In the genomic region with DNA sequence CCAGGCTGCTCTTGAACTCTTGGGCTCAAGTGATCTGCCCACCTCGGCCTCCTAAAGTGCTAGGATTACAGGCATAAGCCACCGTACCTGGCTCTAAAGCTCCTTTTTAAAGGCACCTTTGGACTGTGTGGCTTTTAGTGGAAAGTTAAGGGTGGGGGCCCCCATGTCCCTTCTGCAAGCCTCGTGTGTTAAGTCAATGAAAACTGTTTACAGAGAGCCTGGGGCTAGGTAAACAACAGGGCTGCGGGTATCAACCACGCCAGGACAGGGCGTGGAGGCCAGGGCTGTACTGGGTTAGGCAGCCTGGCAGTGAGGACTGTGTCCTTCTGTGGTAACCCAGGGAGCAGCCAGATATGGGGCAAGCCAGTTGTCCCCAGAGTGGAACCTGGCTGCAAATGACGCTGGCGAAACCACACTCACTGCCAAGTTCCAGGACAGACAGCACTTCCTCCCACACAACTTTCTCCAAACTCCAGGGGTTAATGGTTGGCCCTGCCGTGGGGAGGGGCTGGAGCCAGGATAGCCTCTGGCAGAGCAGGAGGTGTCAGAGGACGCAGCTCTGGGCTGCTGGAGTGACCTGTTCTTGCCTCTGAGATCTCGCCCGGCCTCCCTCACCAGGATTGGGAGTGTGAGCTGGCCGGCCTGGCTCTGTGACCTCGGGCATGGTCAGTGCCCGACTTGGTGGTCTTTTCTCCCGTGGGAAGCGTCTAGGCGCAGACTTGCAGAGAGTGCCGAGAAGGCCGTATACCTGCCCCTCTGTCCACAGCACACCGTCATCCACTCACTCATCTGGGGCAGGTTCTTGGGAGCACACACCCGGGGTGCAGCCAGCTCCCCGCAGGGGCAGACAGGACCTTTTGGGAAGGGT, we compare ENCODE assay signal across 16 cellular contexts. TPM values are rescaled to one million over a fixed set of nuclear protein-coding genes. Genes with fewer than 3 reads are reported as not detected.
DNase-seq lines count a peak whose midpoint lies in the region; ATAC-seq and TF ChIP-seq lines count a peak whose summit lies in the region.
"Had no signal": no experiment of that assay in that cellular context is flagged by ENCODE, and none has a peak within 500 bp of the region (broad histone marks: within the 10 kb centered on the region; RNA-seq: fewer than 3 reads in every experiment).

No MANE protein-coding gene starts in this region.

- peak overlapping the region; percentile 53 for H3K4ac ChIP-seq in neuronal stem cell (ENCODE audit: low read length)

- TF ChIP-seq CTCF in CD4-positive, alpha-beta T cell (IDR thresholded peaks at IDR 0.05) = no peak
- TF ChIP-seq CTCF in chondrocyte (IDR thresholded peaks at IDR 0.05) (no peak), smooth muscle cell (IDR thresholded peaks at IDR 0.05; ENCODE audit: borderline replicate concordance, insufficient read depth, poor library complexity, severe bottlenecking) (no peak)

- peak overlapping the region; percentile 66 for H2BK5ac ChIP-seq in neuronal stem cell (ENCODE audit: low read length)

- intact Hi-C loops in CD4-positive, alpha-beta T cell (cut with DNase I, micrococcal nuclease) = loop anchor here in 1 of 2 experiments (2.0 to 10.0 kb wide), 2 partner anchors 17 to 49 kb away; a partner anchor contains a TSS
- intact Hi-C loops in left cardiac atrium (cut with DNase I) = no loop called here

- peaks cover 18 to 21% of the 10 kb centered on the region in 2 donors for H3K4me1 ChIP-seq in neuronal stem cell (ENCODE audit: control insufficient read depth in 2 of 2, insufficient read depth in 1 of 2, low read depth in 1 of 2, low read length in 2 of 2)
- H3K4me1 ChIP-seq in GM23248 (ENCODE audit: insufficient read depth) = peaks cover 7% of the 10 kb centered on the region; the same call in 1 of the 2 replicates
- H3K4me1 ChIP-seq in smooth muscle cell (ENCODE audit: low read depth) = peaks cover 18% of the 10 kb centered on the region

- H3K9me3 ChIP-seq in CD4-positive, alpha-beta T cell (ENCODE audit: control insufficient read depth, low read length) = no peaks in the 10 kb centered on the region
- H3K9me3 ChIP-seq in neuronal stem cell (replicated peaks in 1 of 2; ENCODE audit: control insufficient read depth in 2 of 2, insufficient read depth in 1 of 2, low read depth in 1 of 2, low read length in 2 of 2) = peaks cover 0 to 5% of the 10 kb centered on the region in 2 donors
- H3K9me3 ChIP-seq in GM23248 (ENCODE audit: low read depth) = no peaks in the 10 kb centered on the region
- no peaks in the 10 kb centered on the region for H3K9me3 ChIP-seq in smooth muscle cell (replicated peaks; ENCODE audit: low read depth)
- H3K9me3 ChIP-seq: ovary had no signal

- peak overlapping the region; percentile 93 for H2BK15ac ChIP-seq in neuronal stem cell (ENCODE audit: low read length)

- H2AK5ac ChIP-seq in neuronal stem cell (ENCODE audit: low read depth, low read length) = peak overlapping the region; percentile 86

- no peak overlapping the region for H4K8ac ChIP-seq in neuronal stem cell (ENCODE audit: low read depth, low read length)

- H3F3A ChIP-seq in GM23248 (ENCODE audit: insufficient read depth) (no peaks in the 10 kb centered on the region), smooth muscle cell (ENCODE audit: low read depth) (no peaks in the 10 kb centered on the region)

- H3K27ac ChIP-seq in CD4-positive, alpha-beta T cell (ENCODE audit: low read depth, low read length) = no peak overlapping the region
- H3K27ac ChIP-seq in neuronal stem cell (replicated peaks; ENCODE audit: low read length) (no peak overlapping the region), GM23248 (no peak overlapping the region), smooth muscle cell (ENCODE audit: low read depth) (no peak overlapping the region)

- H4K20me1 ChIP-seq in GM23248 (ENCODE audit: insufficient read depth) (no peaks in the 10 kb centered on the region), smooth muscle cell (ENCODE audit: low read depth) (peaks cover 74% of the 10 kb centered on the region)

- peaks cover 35% of the 10 kb centered on the region for H3K79me2 ChIP-seq in GM23248 (ENCODE audit: insufficient read depth)
- H3K79me2 ChIP-seq in smooth muscle cell (ENCODE audit: low read depth) = peaks cover 34% of the 10 kb centered on the region

- peak overlapping the region; percentile 90 for H2BK12ac ChIP-seq in neuronal stem cell (ENCODE audit: low read length)

- in situ Hi-C loops in GM23248 (cut with MboI) = no loop called here

- H3K4me2 ChIP-seq in neuronal stem cell (ENCODE audit: insufficient read depth, low read length, poor library complexity, severe bottlenecking) (no peak overlapping the region), GM23248 (ENCODE audit: unreplicated experiment) (no peak overlapping the region), smooth muscle cell (no peak overlapping the region)

- POLR2A ChIA-PET in CD4-positive, alpha-beta T cell (lab: Charles Lee) = interaction anchor here (1.2 to 3.1 kb wide), 3 partner anchors 9 to 34 kb away, joined by 3 to 41 read pairs (median 9); a partner anchor contains a TSS

- no peak overlapping the region for H3K9ac ChIP-seq in neuronal stem cell (ENCODE audit: low read depth, low read length, poor library complexity)
- no peak overlapping the region for H3K9ac ChIP-seq in GM23248
- no peak overlapping the region for H3K9ac ChIP-seq in smooth muscle cell (ENCODE audit: low read depth)

- H3K27me3 ChIP-seq in CD4-positive, alpha-beta T cell (ENCODE audit: control insufficient read depth, insufficient read depth, low read length) = no peaks in the 10 kb centered on the region
- H3K27me3 ChIP-seq in neuronal stem cell (ENCODE audit: control insufficient read depth in 3 of 3, insufficient read depth in 3 of 3, low read depth in 1 of 3, low read length in 3 of 3) (peaks cover 0 to 3% (median 0%) of the 10 kb centered on the region in 3 experiments), GM23248 (replicated peaks; ENCODE audit: insufficient read depth) (no peaks in the 10 kb centered on the region), smooth muscle cell (ENCODE audit: low read depth) (no peaks in the 10 kb centered on the region)
- H3K27me3 ChIP-seq: ovary had no signal

- no peaks in the 10 kb centered on the region for H3K36me3 Mint-ChIP-seq in CD4-positive, alpha-beta T cell (ENCODE audit: low read depth)
- no peaks in the 10 kb centered on the region for H3K36me3 Mint-ChIP-seq in chondrocyte (ENCODE audit: low read depth)
- H3K36me3 Mint-ChIP-seq in activated naive CD8-positive, alpha-beta T cell treated with anti-CD3 and anti-CD28 coated beads, Interleukin-2, amount 50 U/mL, for 24 hours (ENCODE audit: low read depth) = peaks cover 8% of the 10 kb centered on the region

- H2BK120ac ChIP-seq in neuronal stem cell (ENCODE audit: low read depth, low read length) = peak overlapping the region; percentile 76

- H3K4me3 Mint-ChIP-seq in CD4-positive, alpha-beta T cell = no peak overlapping the region
- H3K4me3 Mint-ChIP-seq in chondrocyte (ENCODE audit: unreplicated experiment) = no peak overlapping the region
- H3K4me3 Mint-ChIP-seq in activated naive CD8-positive, alpha-beta T cell treated with anti-CD3 and anti-CD28 coated beads, Interleukin-2, amount 50 U/mL, for 24 hours = no peak overlapping the region
- H3K4me3 Mint-ChIP-seq: stimulated activated naive CD8-positive, alpha-beta T cell treated with anti-CD3 and anti-CD28 coated beads, Interleukin-15, amount 100 ng/mL, for 72 hours had no signal

- no peaks in the 10 kb centered on the region for H3K9me3 Mint-ChIP-seq in CD4-positive, alpha-beta T cell
- no peaks in the 10 kb centered on the region for H3K9me3 Mint-ChIP-seq in chondrocyte (ENCODE audit: low read depth)
- H3K9me3 Mint-ChIP-seq in activated naive CD8-positive, alpha-beta T cell treated with anti-CD3 and anti-CD28 coated beads, Interleukin-2, amount 50 U/mL, for 24 hours = no peaks in the 10 kb centered on the region
- H3K9me3 Mint-ChIP-seq: activated CD4-positive, alpha-beta T cell treated with anti-CD3 and anti-CD28 coated beads, Interleukin-2, amount 10 ng/mL, durations not matched to agents 24 days and 14 days; stimulated activated naive CD8-positive, alpha-beta T cell treated with anti-CD3 and anti-CD28 coated beads, Interleukin-15, amount 100 ng/mL, for 72 hours had no signal

- no peaks in the 10 kb centered on the region for H3K27me3 Mint-ChIP-seq in CD4-positive, alpha-beta T cell
- H3K27me3 Mint-ChIP-seq in chondrocyte (ENCODE audit: low read depth) = no peaks in the 10 kb centered on the region
- no peaks in the 10 kb centered on the region for H3K27me3 Mint-ChIP-seq in activated naive CD8-positive, alpha-beta T cell treated with anti-CD3 and anti-CD28 coated beads, Interleukin-2, amount 50 U/mL, for 24 hours
- H3K27me3 Mint-ChIP-seq: activated CD4-positive, alpha-beta T cell treated with anti-CD3 and anti-CD28 coated beads, Interleukin-2, amount 10 ng/mL, durations not matched to agents 24 days and 14 days; stimulated activated naive CD8-positive, alpha-beta T cell treated with anti-CD3 and anti-CD28 coated beads, Interleukin-15, amount 100 ng/mL, for 72 hours had no signal

- H3K14ac ChIP-seq in neuronal stem cell (ENCODE audit: low read length) = no peak overlapping the region

- H4K91ac ChIP-seq in neuronal stem cell (ENCODE audit: low read depth, low read length, poor library complexity) = no peak overlapping the region

- peak overlapping the region; percentile 90 for H3K27ac Mint-ChIP-seq in CD4-positive, alpha-beta T cell
- no peak overlapping the region for H3K27ac Mint-ChIP-seq in chondrocyte (ENCODE audit: unreplicated experiment)
- H3K27ac Mint-ChIP-seq in activated naive CD8-positive, alpha-beta T cell treated with anti-CD3 and anti-CD28 coated beads, Interleukin-2, amount 50 U/mL, for 24 hours = no peak overlapping the region
- H3K27ac Mint-ChIP-seq: activated CD4-positive, alpha-beta T cell treated with anti-CD3 and anti-CD28 coated beads, Interleukin-2, amount 10 ng/mL, durations not matched to agents 24 days and 14 days had no signal

- WGBS in neuronal stem cell (ENCODE audit: extremely low coverage in 2 of 2, insufficient read length in 2 of 2, insufficient replicate concordance in 1 of 2), 2 donors = no CpG with 5 or more reads among the region's 23 CpGs
- 85 to 86% methylated on average over 23 of the region's 23 CpGs for WGBS in GM23248 (ENCODE audit: low coverage in 1 of 2, low lambda C conversion rate in 2 of 2, missing lambda C conversion rate in 2 of 2), 2 experiments
- 72% methylated on average over 17 of the region's 23 CpGs for WGBS in smooth muscle cell (ENCODE audit: low lambda C conversion rate)

- H3K4me3 ChIP-seq in neuronal stem cell (ENCODE audit: low read length in 2 of 2) (no peak overlapping the region), GM23248 (no peak overlapping the region), smooth muscle cell (no peak overlapping the region)
- H3K4me3 ChIP-seq: ovary had no signal

- peaks cover 4 to 5% of the 10 kb centered on the region in 2 donors for H3K36me3 ChIP-seq in neuronal stem cell (replicated peaks in 1 of 2; ENCODE audit: control insufficient read depth in 2 of 2, insufficient read depth in 2 of 2, low read length in 2 of 2)
- no peaks in the 10 kb centered on the region for H3K36me3 ChIP-seq in GM23248 (ENCODE audit: low read depth)
- H3K36me3 ChIP-seq in smooth muscle cell (ENCODE audit: low read depth) = no peaks in the 10 kb centered on the region
- H3K36me3 ChIP-seq: ovary had no signal

- no peak overlapping the region for H3K23ac ChIP-seq in neuronal stem cell (ENCODE audit: low read depth, low read length, poor library complexity)

- H2AFZ ChIP-seq in neuronal stem cell (ENCODE audit: low read length) (peak overlapping the region; percentile 35), GM23248 (no peak overlapping the region), smooth muscle cell (ENCODE audit: low read depth) (no peak overlapping the region)

- no peak for ATAC-seq in CD4-positive, alpha-beta T cell (ENCODE audit: poor library complexity)
- peak; percentile 1 to 36 for ATAC-seq in left cardiac atrium
- ATAC-seq in activated naive CD8-positive, alpha-beta T cell treated with anti-CD3 and anti-CD28 coated beads, Interleukin-2, amount 50 U/mL, for 24 hours = no peak
- ATAC-seq: stimulated activated naive CD8-positive, alpha-beta T cell treated with anti-CD3 and anti-CD28 coated beads, Interleukin-15, amount 100 ng/mL, for 72 hours had no signal

- no peak for DNase-seq in CD4-positive, alpha-beta T cell
- peak; percentile 19 for DNase-seq in Kasumi-1 (lab: John Stamatoyannopoulos, UW)
- DNase-seq in left cardiac atrium = no peak
- no peak for DNase-seq in neuronal stem cell (ENCODE audit: low spot score)
- DNase-seq in chondrocyte (ENCODE audit: low spot score) = no peak
- DNase-seq in activated naive CD8-positive, alpha-beta T cell treated with anti-CD3 and anti-CD28 coated beads, Interleukin-2, amount 50 U/mL, for 24 hours = no peak
- DNase-seq in GM23248 = no peak
- no peak for DNase-seq in smooth muscle cell (lab: John Stamatoyannopoulos, UW; ENCODE audit: unreplicated experiment)
- DNase-seq: activated CD4-positive, alpha-beta T cell treated with anti-CD3 and anti-CD28 coated beads, Interleukin-2, amount 10 ng/mL, durations not matched to agents 24 days and 14 days; AML-193; effector CD8-positive, alpha-beta T cell; stimulated activated CD4-positive, alpha-beta T cell treated with anti-CD3 and anti-CD28 coated beads, Interleukin-2, amount 100 ng/mL, for 48 hours; stimulated activated naive CD8-positive, alpha-beta T cell treated with anti-CD3 and anti-CD28 coated beads, Interleukin-15, amount 100 ng/mL, for 72 hours; T-helper 1 cell had no signal

- H3K79me1 ChIP-seq in neuronal stem cell (ENCODE audit: low read depth, low read length) = peaks cover 6% of the 10 kb centered on the region

- H3K4me1 Mint-ChIP-seq in CD4-positive, alpha-beta T cell (ENCODE audit: low read depth) = peaks cover 27% of the 10 kb centered on the region
- peaks cover 8% of the 10 kb centered on the region for H3K4me1 Mint-ChIP-seq in chondrocyte (ENCODE audit: low read depth)
- H3K4me1 Mint-ChIP-seq in activated naive CD8-positive, alpha-beta T cell treated with anti-CD3 and anti-CD28 coated beads, Interleukin-2, amount 50 U/mL, for 24 hours = peaks cover 28% of the 10 kb centered on the region

- H3K9me2 ChIP-seq in GM23248 (ENCODE audit: insufficient read depth) = no peaks in the 10 kb centered on the region

- peak overlapping the region; percentile 19 for H3K18ac ChIP-seq in neuronal stem cell (ENCODE audit: low read length)

- CTCF ChIA-PET in CD4-positive, alpha-beta T cell (lab: Charles Lee) = interaction anchor here (2.1 kb wide), 1 partner anchor 53 kb away, joined by 7 read pairs; no protein-coding TSS in a partner anchor

RNA-seq across cellular contexts. Expression of a gene that starts 3.2 kb away (rescaled TPM):
- 1 to 10 TPM; 3.5 to 5.5 TPM for total RNA-seq in CD4-positive, alpha-beta T cell
- total RNA-seq in left cardiac atrium (1 to 10 TPM; 2.1 to 5.7 TPM), chondrocyte (0.24 to 1.2 TPM (median 0.79 TPM) in 3 replicates), smooth muscle cell (32.4 and 32.5 TPM in 2 replicates)
- 1.6 TPM for polyA plus RNA-seq in neuronal stem cell (2013, experiment 1 of 2)
- polyA plus RNA-seq in neuronal stem cell (2013, experiment 2 of 2) = 1.9 TPM
- total RNA-seq in GM23248 (2014; rRNA removed; shearing (Covaris generic)) = 11.1 and 19.5 TPM in 2 replicates
- polyA plus RNA-seq in GM23248 (2016; fragmentation: Nextera tagmentation; extraction: Ambion mirVana) (17.7 and 23.2 TPM in 2 replicates), smooth muscle cell (92.5 and 96.7 TPM in 2 replicates)

RNA-seq across cellular contexts. Expression of a gene that starts 17.8 kb away (rescaled TPM):
- total RNA-seq in CD4-positive, alpha-beta T cell = 10 to 100 TPM; 39.6 to 46.1 TPM
- 10 to 100 TPM; 16.8 to 20.2 TPM for total RNA-seq in left cardiac atrium
- polyA plus RNA-seq in neuronal stem cell (2013, experiment 1 of 2) = 34.3 TPM
- polyA plus RNA-seq in neuronal stem cell (2013, experiment 2 of 2) = 35.7 TPM
- 26.3 to 30.7 TPM (median 29.7 TPM) in 3 replicates for total RNA-seq in chondrocyte
- 29.1 and 31.0 TPM in 2 replicates for total RNA-seq in GM23248 (2014; rRNA removed; shearing (Covaris generic))
- 17.5 and 17.6 TPM in 2 replicates for polyA plus RNA-seq in GM23248 (2016; fragmentation: Nextera tagmentation; extraction: Ambion mirVana)
- total RNA-seq in smooth muscle cell = 23.5 and 34.8 TPM in 2 replicates
- polyA plus RNA-seq in smooth muscle cell = 13.9 and 20.8 TPM in 2 replicates

RNA-seq across cellular contexts. Expression of a gene that starts 29.4 kb away (rescaled TPM):
- 10 to 100 TPM; 51.9 to 54.3 TPM for total RNA-seq in CD4-positive, alpha-beta T cell
- total RNA-seq in left cardiac atrium (10 to 100 TPM; 33.8 to 39.1 TPM), chondrocyte (41.6 to 53.8 TPM (median 42.5 TPM) in 3 replicates), smooth muscle cell (24.6 and 25.8 TPM in 2 replicates)
- polyA plus RNA-seq in neuronal stem cell (2013, experiment 1 of 2) = 50.1 TPM
- 49.8 TPM for polyA plus RNA-seq in neuronal stem cell (2013, experiment 2 of 2)
- total RNA-seq in GM23248 (2014; rRNA removed; shearing (Covaris generic)) = 28.6 and 37.1 TPM in 2 replicates
- polyA plus RNA-seq in GM23248 (2016; fragmentation: Nextera tagmentation; extraction: Ambion mirVana) (15.5 and 16.2 TPM in 2 replicates), smooth muscle cell (14.4 and 16.0 TPM in 2 replicates)

RNA-seq across cellular contexts. Expression of a gene that starts 51.0 kb away (rescaled TPM):
- total RNA-seq in CD4-positive, alpha-beta T cell = not detected
- total RNA-seq in left cardiac atrium (not detected), chondrocyte (not detected in 3 replicates), smooth muscle cell (not detected in 2 replicates)
- not detected for polyA plus RNA-seq in neuronal stem cell (2013, experiment 1 of 2)
- polyA plus RNA-seq in neuronal stem cell (2013, experiment 2 of 2) = not detected
- not detected in 2 replicates for total RNA-seq in GM23248 (2014; rRNA removed; shearing (Covaris generic))
- polyA plus RNA-seq in GM23248 (2016; fragmentation: Nextera tagmentation; extraction: Ambion mirVana) (not detected in 2 replicates), smooth muscle cell (not detected in 2 replicates)
- total RNA-seq: activated CD4-positive, alpha-beta T cell treated with anti-CD3 and anti-CD28 coated beads, Interleukin-2, amount 10 ng/mL, durations not matched to agents 24 days and 14 days; frontal cortex; ovary had no signal
- polyA plus RNA-seq: ovary had no signal

Comparison
In these comparisons a context has a peak if more than half of its experiments do, and no peak if none do; other contexts are left out.
1. ATAC-seq: peak in left cardiac atrium (2 of 2); none in CD4-positive, alpha-beta T cell (single experiment) and activated naive CD8-positive, alpha-beta T cell treated with anti-CD3 and anti-CD28 coated beads, Interleukin-2, amount 50 U/mL, for 24 hours (single experiment).
2. DNase-seq: peak in Kasumi-1 (2 of 2); none in CD4-positive, alpha-beta T cell (0 of 10), left cardiac atrium (single experiment), neuronal stem cell (single experiment), chondrocyte (single experiment), activated naive CD8-positive, alpha-beta T cell treated with anti-CD3 and anti-CD28 coated beads, Interleukin-2, amount 50 U/mL, for 24 hours (single experiment), GM23248 (single experiment) and smooth muscle cell (single experiment).